24 cellular contexts compared by ENCODE assay signal in genomic region chr10:51585742-51586141, GRCh38.
"Had no signal": no experiment of that assay in that cellular context is flagged by ENCODE, and none has a peak within 500 bp of the region (broad histone marks: within the 10 kb centered on the region; RNA-seq: fewer than 3 reads in every experiment).

No MANE protein-coding gene starts in this region.

- H3K4me3 ChIP-seq: MG63, PC-9, Peyer's patch, SJCRH30 had no signal

- H3K4me2 ChIP-seq: PC-9 had no signal

- H3K36me3 ChIP-seq: MG63, Peyer's patch, SJCRH30 had no signal

- H3K27ac ChIP-seq: PC-9, Peyer's patch, SJCRH30 had no signal

- DNase-seq: IMR-90, Karpas-422, KG1, MG63, NCI-H1092, NCI-H1105 treated with DMSO at 0.1 percent for 48 hours, NCI-H1417 treated with DMSO at 0.1 percent for 48 hours, NCI-H146, NCI-H1694 treated with DMSO at 0.1 percent for 48 hours, NCI-H1930, NCI-H2081 treated with DMSO at 0.1 percent for 48 hours, NCI-H2171, NCI-H226, NCI-H446, NCI-H510A, NCI-H524 treated with DMSO at 0.1 percent for 48 hours, NCI-H69, NCI-H774, PC-9, Peyer's patch, SHP77 treated with DMSO at 0.1 percent for 48 hours, SJCRH30 had no signal

- H3K4me1 ChIP-seq: Peyer's patch, SJCRH30 had no signal

- ATAC-seq: Right ventricle myocardium inferior, SK-N-SH treated with all-trans-retinoic acid at 6 μM for 48 hours had no signal

- H3K9me3 ChIP-seq: Peyer's patch, SJCRH30 had no signal

- H3K27me3 ChIP-seq: MG63, Peyer's patch, SJCRH30 had no signal

- H2AFZ ChIP-seq: PC-9 had no signal
